In genomic region chr15:63254991-63255390, GRCh38 we compare ENCODE assay signal across 20 cellular contexts.
"Had no signal": no experiment of that assay in that cellular context is flagged by ENCODE, and none has a peak within 500 bp of the region (broad histone marks: within the 10 kb centered on the region; RNA-seq: fewer than 3 reads in every experiment).

No MANE protein-coding gene starts in this region.

- DNase-seq: activated CD4-positive, alpha-beta T cell treated with anti-CD3 and anti-CD28 coated beads, Interleukin-2, amount 50 U/mL, for 4 hours; activated naive CD8-positive, alpha-beta T cell treated with anti-CD3 and anti-CD28 coated beads for 36 hours; amygdala; dorsolateral prefrontal cortex; foreskin fibroblast; left cardiac atrium; mesendoderm; naive thymus-derived CD4-positive, alpha-beta T cell; occipital lobe; stimulated activated CD4-positive, alpha-beta T cell treated with anti-CD3 and anti-CD28 coated beads, Interleukin-12 subunit alpha, Interleukin-12 subunit beta, amount 100 ng/mL, for 4 hours; stimulated activated CD4-positive, alpha-beta T cell treated with anti-CD3 and anti-CD28 coated beads, Interleukin-1b, Interleukin-23, amount 100 ng/mL, for 48 hours; T-cell; T1000; uterus had no signal

- H3K9me3 ChIP-seq: tibial nerve, uterus had no signal

- H3K36me3 ChIP-seq: uterus had no signal

- H3K4me3 ChIP-seq: dorsolateral prefrontal cortex, hepatocyte, tibial nerve, uterus had no signal

- H3K27me3 ChIP-seq: dorsolateral prefrontal cortex, hepatocyte, tibial nerve, uterus had no signal

- H3K27me3 Mint-ChIP-seq: activated naive CD8-positive, alpha-beta T cell treated with anti-CD3 and anti-CD28 coated beads for 36 hours; naive thymus-derived CD4-positive, alpha-beta T cell; progenitor cell of endocrine pancreas; stimulated activated naive CD8-positive, alpha-beta T cell treated with anti-CD3 and anti-CD28 coated beads, Interleukin-15, Interleukin-2, amounts not matched to agents 100 ng/mL and 50 ng/mL, for 24 hours; T-cell had no signal

- H3K27ac ChIP-seq: epithelial cell of prostate, hepatocyte, uterus had no signal

- H3K9me3 Mint-ChIP-seq: activated naive CD8-positive, alpha-beta T cell treated with anti-CD3 and anti-CD28 coated beads for 36 hours; activated T-helper 1 cell treated with anti-CD3 and anti-CD28 coated beads, Interleukin-12 subunit alpha, Interleukin-12 subunit beta, Interleukin-2, Interleukin-4 antibody, amounts not matched to agents 30 ng/mL and 10 ng/mL and 1 ng/mL, durations not matched to agents 14 hours and 24 hours and 36 hours; naive thymus-derived CD4-positive, alpha-beta T cell; stimulated activated naive CD8-positive, alpha-beta T cell treated with anti-CD3 and anti-CD28 coated beads, Interleukin-15, Interleukin-2, amounts not matched to agents 100 ng/mL and 50 ng/mL, for 24 hours; T-cell had no signal

- H3K4me3 Mint-ChIP-seq: activated naive CD8-positive, alpha-beta T cell treated with anti-CD3 and anti-CD28 coated beads for 36 hours; activated T-helper 1 cell treated with anti-CD3 and anti-CD28 coated beads, Interleukin-12 subunit alpha, Interleukin-12 subunit beta, Interleukin-2, Interleukin-4 antibody, amounts not matched to agents 30 ng/mL and 10 ng/mL and 1 ng/mL, durations not matched to agents 14 hours and 24 hours and 36 hours; naive thymus-derived CD4-positive, alpha-beta T cell; stimulated activated naive CD8-positive, alpha-beta T cell treated with anti-CD3 and anti-CD28 coated beads, Interleukin-15, Interleukin-2, amounts not matched to agents 100 ng/mL and 50 ng/mL, for 24 hours; T-cell had no signal

- H3K27ac Mint-ChIP-seq: activated T-helper 1 cell treated with anti-CD3 and anti-CD28 coated beads, Interleukin-12 subunit alpha, Interleukin-12 subunit beta, Interleukin-2, Interleukin-4 antibody, amounts not matched to agents 30 ng/mL and 10 ng/mL and 1 ng/mL, durations not matched to agents 14 hours and 24 hours and 36 hours had no signal

- ATAC-seq: left cardiac atrium; naive thymus-derived CD4-positive, alpha-beta T cell; T-cell had no signal

- H3K4me1 ChIP-seq: uterus had no signal
